1 cellular context compared by ENCODE assay signal in the genomic region with DNA sequence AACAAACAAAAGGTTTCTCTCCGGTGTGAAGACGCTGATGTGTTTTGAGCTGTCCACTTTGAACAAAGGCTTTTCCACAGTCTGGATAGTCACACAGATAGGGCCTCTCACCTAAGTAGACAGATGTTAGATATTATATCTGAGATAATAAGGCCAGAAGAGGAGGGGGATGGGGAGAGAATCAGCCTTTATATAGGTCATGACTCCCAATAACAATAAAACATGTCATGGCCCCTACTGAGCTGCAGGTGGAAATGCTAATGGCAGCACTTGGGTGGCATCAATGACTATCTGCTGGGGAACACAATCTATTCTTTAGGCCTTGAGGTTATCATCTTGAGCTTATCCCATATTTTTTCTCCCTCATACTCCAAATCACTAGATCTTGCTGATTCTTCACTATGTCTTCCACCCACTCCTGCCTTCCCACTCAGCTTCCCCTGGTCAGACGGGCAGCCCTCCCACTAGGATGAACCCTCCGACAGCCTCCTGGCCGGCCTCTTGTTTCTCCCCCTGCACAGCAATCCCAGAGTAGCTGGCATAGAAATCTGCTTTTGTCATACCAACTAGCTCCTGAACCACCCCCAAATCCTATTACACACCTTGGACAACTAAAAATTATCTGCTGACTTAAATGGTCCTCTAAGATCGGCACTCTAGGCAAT.
TF ChIP-seq lines count a peak whose summit lies in the region.

No MANE protein-coding gene starts in this region.

TF ChIP-seq in GM23338, 12 proteins besides CTCF, POLR2A, EP300 and RAD21 (continued from another document):
- TF ChIP-seq CREB1 (CRISPR knock-in tag; IDR thresholded peaks at IDR 0.05; ENCODE audit: low read depth), result no peak
- TF ChIP-seq ZNF114 (CRISPR knock-in tag; IDR thresholded peaks at IDR 0.05), result no peak
- TF ChIP-seq, protein P1, sequence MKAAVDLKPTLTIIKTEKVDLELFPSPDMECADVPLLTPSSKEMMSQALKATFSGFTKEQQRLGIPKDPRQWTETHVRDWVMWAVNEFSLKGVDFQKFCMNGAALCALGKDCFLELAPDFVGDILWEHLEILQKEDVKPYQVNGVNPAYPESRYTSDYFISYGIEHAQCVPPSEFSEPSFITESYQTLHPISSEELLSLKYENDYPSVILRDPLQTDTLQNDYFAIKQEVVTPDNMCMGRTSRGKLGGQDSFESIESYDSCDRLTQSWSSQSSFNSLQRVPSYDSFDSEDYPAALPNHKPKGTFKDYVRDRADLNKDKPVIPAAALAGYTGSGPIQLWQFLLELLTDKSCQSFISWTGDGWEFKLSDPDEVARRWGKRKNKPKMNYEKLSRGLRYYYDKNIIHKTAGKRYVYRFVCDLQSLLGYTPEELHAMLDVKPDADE (IDR thresholded peaks at IDR 0.05), result no peak
- TF ChIP-seq JUNB (IDR thresholded peaks at IDR 0.05; ENCODE audit: unreplicated experiment), result no peak
